1 cellular context compared by ENCODE assay signal in genomic region chr19:1249298-1249989, GRCh38.
A peak's percentile ranks its signal among the peaks of the same experiment; 100 is the strongest.
TF ChIP-seq lines count a peak whose summit lies in the region.

No MANE protein-coding gene starts in this region.

TF ChIP-seq in IMR-90, 13 proteins besides CTCF, POLR2A, EP300 and RAD21 (continued from another document):
- no peak for TF ChIP-seq ELK1 (IDR thresholded peaks at IDR 0.05; ENCODE audit: borderline replicate concordance, low read depth, low read length)
- peak; percentile 84 for TF ChIP-seq USF2 (IDR thresholded peaks at IDR 0.05; ENCODE audit: low read depth, low read length)
- TF ChIP-seq RFX5 (IDR thresholded peaks at IDR 0.05; ENCODE audit: low read depth, low read length) = no peak
- no peak for TF ChIP-seq MAFK (IDR thresholded peaks at IDR 0.05; ENCODE audit: low read depth, low read length)
- TF ChIP-seq SMC3 (IDR thresholded peaks at IDR 0.05; ENCODE audit: low read depth, low read length) = 0 out of 2 replicates have a peak, but pooled peaks have one; percentile 6
- no peak for TF ChIP-seq CEBPB (IDR thresholded peaks at IDR 0.05; ENCODE audit: low read depth, low read length)
- TF ChIP-seq NFE2L2 (IDR thresholded peaks at IDR 0.05; ENCODE audit: low read depth, low read length) = no peak
- TF ChIP-seq MXI1 (IDR thresholded peaks at IDR 0.05; ENCODE audit: borderline replicate concordance, low read depth, low read length) = peak; percentile 10; the same call in 1 of the 2 replicates
